ENCODE assay signal across 8 cellular contexts in genomic region chr3:11591401-11592266, GRCh38.
DNase-seq lines count a peak whose midpoint lies in the region; TF ChIP-seq lines count a peak whose summit lies in the region.

No MANE protein-coding gene starts in this region.

- H3K27me3 ChIP-seq in neutrophil: no peaks in the 10 kb centered on the region

- peaks cover 4 to 12% of the 10 kb centered on the region in 2 experiments for H3K4me1 ChIP-seq in neutrophil (ENCODE audit: control insufficient read depth in 1 of 2, insufficient read depth in 1 of 2, low read depth in 1 of 2, low read length in 1 of 2)

- DNase-seq in DMS79 (lab: John Stamatoyannopoulos, UW) (peak; percentile 75), SK-N-MC (ENCODE audit: low read depth, low spot score) (no peak), fibroblast of pulmonary artery (ENCODE audit: low read depth) (peak; percentile 94), 8988T (no peak), SIG-M5 (lab: John Stamatoyannopoulos, UW) (no peak)
- no peak for DNase-seq in activated CD4-positive, alpha-beta T cell treated with anti-CD3 and anti-CD28 coated beads, Interleukin-2, amount 50 U/mL, for 48 hours
- no peak for DNase-seq in NK-92 treated with Interleukin-12 subunit alpha and Interleukin-12 subunit beta, amount 100 ng/mL, for 24 hours (lab: John Stamatoyannopoulos, UW)

- H3K9me3 ChIP-seq in SK-N-MC (ENCODE audit: low read depth, low read length): no peaks in the 10 kb centered on the region
- no peaks in the 10 kb centered on the region for H3K9me3 ChIP-seq in neutrophil

- H3K9ac ChIP-seq in SK-N-MC (ENCODE audit: insufficient read length): peak overlapping the region; percentile 20

- H3K27ac ChIP-seq in SK-N-MC (peak overlapping the region; percentile 87), neutrophil (peak overlapping the region; percentile 32)

- H3K4me3 ChIP-seq in SK-N-MC (peak overlapping the region; percentile 38; the same call in 1 of the 2 replicates), fibroblast of pulmonary artery (replicated peaks; ENCODE audit: low read depth, low read length) (no peak overlapping the region), neutrophil (ENCODE audit: low read depth in 1 of 2, low read length in 1 of 2) (no peak overlapping the region)

- H3K36me3 ChIP-seq in SK-N-MC (ENCODE audit: insufficient read depth, low read length): no peaks in the 10 kb centered on the region
- no peaks in the 10 kb centered on the region for H3K36me3 ChIP-seq in neutrophil

- TF ChIP-seq CTCF in fibroblast of pulmonary artery (IDR thresholded peaks at IDR 0.05; ENCODE audit: low read length, missing control alignments): no peak
- TF ChIP-seq CTCF in neutrophil (IDR thresholded peaks at IDR 0.05): no peak

Comparison
In these comparisons a context has a peak if more than half of its experiments do, and no peak if none do; other contexts are left out.
1. DNase-seq: peak in DMS79 (single experiment) and fibroblast of pulmonary artery (single experiment); none in SK-N-MC (single experiment), 8988T (single experiment), activated CD4-positive, alpha-beta T cell treated with anti-CD3 and anti-CD28 coated beads, Interleukin-2, amount 50 U/mL, for 48 hours (0 of 2), NK-92 treated with Interleukin-12 subunit alpha and Interleukin-12 subunit beta, amount 100 ng/mL, for 24 hours (single experiment) and SIG-M5 (single experiment).